9 cellular contexts compared by ENCODE assay signal in the genomic region with DNA sequence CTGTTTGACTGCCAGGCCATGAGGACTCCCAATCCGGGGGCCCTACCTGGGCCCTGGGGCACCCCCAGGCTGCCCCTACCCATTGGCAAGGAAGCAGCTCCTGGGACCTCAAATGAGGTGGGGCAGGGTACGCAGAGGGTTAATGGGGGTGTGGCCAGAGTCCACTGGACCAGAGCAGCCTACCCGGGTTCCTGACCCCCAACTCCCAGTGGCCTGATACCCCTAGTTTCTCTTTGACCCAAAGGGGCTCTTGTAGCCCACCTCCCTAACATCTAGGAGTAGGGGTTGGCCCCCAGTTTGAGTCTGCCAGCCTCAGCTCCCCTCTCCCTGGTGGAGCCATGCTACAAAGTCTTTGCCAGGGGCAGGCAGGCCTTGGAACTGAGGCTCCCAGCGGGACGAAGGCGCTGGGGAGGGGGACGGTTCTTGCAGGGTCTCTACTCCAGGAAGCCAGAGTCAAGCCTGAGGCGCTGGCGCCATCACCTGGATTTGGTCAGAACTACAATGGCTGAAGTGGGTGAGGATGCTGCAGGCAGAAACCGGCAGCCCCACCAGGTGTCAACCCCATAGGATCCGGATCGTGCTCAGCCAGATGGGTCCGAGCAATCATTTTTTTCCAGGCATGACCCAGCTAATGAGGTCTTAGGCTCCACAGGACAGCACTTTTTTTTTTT.
DNase-seq lines count a peak whose midpoint lies in the region; ATAC-seq, FAIRE-seq and TF ChIP-seq lines count a peak whose summit lies in the region.
"Had no signal": no experiment of that assay in that cellular context is flagged by ENCODE, and none has a peak within 500 bp of the region (broad histone marks: within the 10 kb centered on the region; RNA-seq: fewer than 3 reads in every experiment).

No MANE protein-coding gene starts in this region.

- no peaks in the 10 kb centered on the region for H4K20me1 ChIP-seq in SU-DHL-6 (ENCODE audit: low read depth, low read length)

- no peaks in the 10 kb centered on the region for H3F3A ChIP-seq in SU-DHL-6 (ENCODE audit: insufficient read depth)

- no peak overlapping the region for H2AFZ ChIP-seq in SU-DHL-6 (ENCODE audit: low read depth, low read length, severe bottlenecking)

- no peaks in the 10 kb centered on the region for H3K27me3 ChIP-seq in SU-DHL-6 (ENCODE audit: low read length)

- H3K27ac ChIP-seq in SU-DHL-6 (ENCODE audit: low read depth, low read length): no peak overlapping the region
- H3K27ac ChIP-seq: SK-N-MC had no signal

- H3K9me3 ChIP-seq in SU-DHL-6 (ENCODE audit: insufficient read depth, low read length): no peaks in the 10 kb centered on the region

- no peak overlapping the region for H3K9ac ChIP-seq in SU-DHL-6 (ENCODE audit: low read length)

- no peaks in the 10 kb centered on the region for H3K36me3 ChIP-seq in SU-DHL-6 (ENCODE audit: low read length)

- H3K79me2 ChIP-seq in SU-DHL-6 (ENCODE audit: insufficient read depth, low read length): no peaks in the 10 kb centered on the region

- ATAC-seq in HG02938 (IDR thresholded peaks at IDR 0.05; ENCODE audit: unreplicated experiment): no peak
- ATAC-seq in HG03139 (IDR thresholded peaks at IDR 0.05; ENCODE audit: unreplicated experiment): no peak

- H3K4me2 ChIP-seq in SU-DHL-6 (ENCODE audit: low read depth, low read length, poor library complexity, severe bottlenecking): no peak overlapping the region

- DNase-seq in D721Med (ENCODE audit: insufficient read length, low spot score): peak; percentile 65
- peak; percentile 14 for DNase-seq in LoVo (ENCODE audit: low spot score)
- peak; percentile 78 for DNase-seq in astrocyte of the hippocampus (ENCODE audit: low read depth, low spot score)
- peak; percentile 28 for DNase-seq in iris pigment epithelial cell (ENCODE audit: low read depth)
- DNase-seq in stimulated activated CD4-positive, alpha-beta T cell treated with anti-CD3 and anti-CD28 coated beads, Interleukin-4, amount 100 ng/mL, for 24 hours: peak; percentile 41

- TF ChIP-seq CTCF in D721Med (IDR thresholded peaks at IDR 0.05; ENCODE audit: insufficient read depth, missing control alignments): peak; percentile 91
- peak; percentile 41 for TF ChIP-seq CTCF in SU-DHL-6 (IDR thresholded peaks at IDR 0.05; ENCODE audit: insufficient read depth, low read length, poor library complexity, severe bottlenecking)

- H3K9me2 ChIP-seq in SU-DHL-6 (replicated peaks; ENCODE audit: insufficient read depth, low read length): no peaks in the 10 kb centered on the region

- no peak overlapping the region for H3K4me3 ChIP-seq in SU-DHL-6 (ENCODE audit: insufficient read depth, low read length, poor library complexity, severe bottlenecking)
- H3K4me3 ChIP-seq: SK-N-MC had no signal

- no peak for FAIRE-seq in D721Med (lab: Jason Lieb, UNC)

Comparison
In these comparisons a context has a peak if more than half of its experiments do, and no peak if none do; other contexts are left out.
1. DNase-seq: peak in every context shown above with its lines; median percentile 78 in astrocyte of the hippocampus; 65 in D721Med; 41 in stimulated activated CD4-positive, alpha-beta T cell treated with anti-CD3 and anti-CD28 coated beads, Interleukin-4, amount 100 ng/mL, for 24 hours; 28 in iris pigment epithelial cell; 14 in LoVo.